8 cellular contexts compared by ENCODE assay signal in genomic region chr13:49936943-49937273, GRCh38. TPM values are rescaled to one million over a fixed set of nuclear protein-coding genes. Genes with fewer than 3 reads are reported as not detected.
DNase-seq lines count a peak whose midpoint lies in the region; ATAC-seq and TF ChIP-seq lines count a peak whose summit lies in the region.

No MANE protein-coding gene starts in this region.

- H3K9ac ChIP-seq in iPS-20b (ENCODE audit: low read depth, low read length): peak overlapping the region; percentile 32; the same call in 1 of the 2 replicates

- intact Hi-C loops in CD14-positive monocyte (cut with micrococcal nuclease): loop anchor here (5.0 to 10.0 kb wide), 3 partner anchors 60 to 1868 kb away; partner anchors contain the start of genes DHRS12 (in 1 of the 2), KPNA3 (in 1 of the 2) and TRIM13 (in 1 of the 2)
- intact Hi-C loops in activated T-helper 2 cell treated with anti-CD3 and anti-CD28 coated beads, Interferon-gamma antibody, Interleukin-2, Interleukin-4, amounts not matched to agents 10 μg/mL and 5 μg/mL and 100 μg/mL, durations not matched to agents 14 hours and 24 hours and 36 hours (cut with micrococcal nuclease): loop anchor here (1.0 to 5.0 kb wide), 4 partner anchors 143 to 975 kb away; partner anchors contain the start of genes EBPL and KPNA3

- DNase-seq in CD14-positive monocyte (ENCODE audit: low spot score) (no peak), NCI-H2107 (lab: John Stamatoyannopoulos, UW) (no peak)
- DNase-seq in activated T-helper 2 cell treated with anti-CD3 and anti-CD28 coated beads, Interferon-gamma antibody, Interleukin-2, Interleukin-4, amounts not matched to agents 10 μg/mL and 5 μg/mL and 100 μg/mL, durations not matched to agents 14 hours and 24 hours and 36 hours (ENCODE audit: low spot score): no peak
- DNase-seq in stimulated activated naive CD8-positive, alpha-beta T cell treated with anti-CD3 and anti-CD28 coated beads, Interleukin-15, amount 100 ng/mL, for 72 hours: no peak

- peaks cover 0 to 2% of the 10 kb centered on the region in 2 donors for H3K36me3 Mint-ChIP-seq in CD14-positive monocyte
- no peaks in the 10 kb centered on the region for H3K36me3 Mint-ChIP-seq in activated T-helper 2 cell treated with anti-CD3 and anti-CD28 coated beads, Interferon-gamma antibody, Interleukin-2, Interleukin-4, amounts not matched to agents 10 μg/mL and 5 μg/mL and 100 μg/mL, durations not matched to agents 14 hours and 24 hours and 36 hours (ENCODE audit: low read depth)

- peaks cover 28% of the 10 kb centered on the region for H3K4me1 Mint-ChIP-seq in CD14-positive monocyte
- peaks cover 9% of the 10 kb centered on the region for H3K4me1 Mint-ChIP-seq in activated T-helper 2 cell treated with anti-CD3 and anti-CD28 coated beads, Interferon-gamma antibody, Interleukin-2, Interleukin-4, amounts not matched to agents 10 μg/mL and 5 μg/mL and 100 μg/mL, durations not matched to agents 14 hours and 24 hours and 36 hours (ENCODE audit: low read depth)
- peaks cover 29% of the 10 kb centered on the region for H3K4me1 Mint-ChIP-seq in stimulated activated naive CD8-positive, alpha-beta T cell treated with anti-CD3 and anti-CD28 coated beads, Interleukin-15, amount 100 ng/mL, for 72 hours

- TF ChIP-seq CTCF in CD14-positive monocyte (IDR thresholded peaks at IDR 0.05): no peak

- H3K27me3 Mint-ChIP-seq in CD14-positive monocyte (ENCODE audit: low read depth in 3 of 3): peaks cover 1 to 3% (median 3%) of the 10 kb centered on the region in 3 donors
- H3K27me3 Mint-ChIP-seq in activated T-helper 2 cell treated with anti-CD3 and anti-CD28 coated beads, Interferon-gamma antibody, Interleukin-2, Interleukin-4, amounts not matched to agents 10 μg/mL and 5 μg/mL and 100 μg/mL, durations not matched to agents 14 hours and 24 hours and 36 hours (ENCODE audit: low read depth): peaks cover 7% of the 10 kb centered on the region
- no peaks in the 10 kb centered on the region for H3K27me3 Mint-ChIP-seq in stimulated activated naive CD8-positive, alpha-beta T cell treated with anti-CD3 and anti-CD28 coated beads, Interleukin-15, amount 100 ng/mL, for 72 hours

- peaks cover 4% of the 10 kb centered on the region; the same call in 1 of the 2 replicates for H3K4me1 ChIP-seq in iPS-20b (ENCODE audit: insufficient read depth, low read length)

- peak overlapping the region; percentile 96 to 98 for H3K4me3 Mint-ChIP-seq in CD14-positive monocyte
- peak overlapping the region; percentile 85 for H3K4me3 Mint-ChIP-seq in activated T-helper 2 cell treated with anti-CD3 and anti-CD28 coated beads, Interferon-gamma antibody, Interleukin-2, Interleukin-4, amounts not matched to agents 10 μg/mL and 5 μg/mL and 100 μg/mL, durations not matched to agents 14 hours and 24 hours and 36 hours (ENCODE audit: low read depth)
- H3K4me3 Mint-ChIP-seq in stimulated activated naive CD8-positive, alpha-beta T cell treated with anti-CD3 and anti-CD28 coated beads, Interleukin-15, amount 100 ng/mL, for 72 hours: peak overlapping the region; percentile 88 to 90

- H3K27ac ChIP-seq in iPS-20b (ENCODE audit: low read length): no peak overlapping the region

- H3K9me3 ChIP-seq in iPS-20b (ENCODE audit: insufficient read depth, low read depth, low read length): no peaks in the 10 kb centered on the region

- H3K4me3 ChIP-seq in iPS-20b (ENCODE audit: low read length): peak overlapping the region; percentile 94

- peak; percentile 15 for ATAC-seq in HG02943 (IDR thresholded peaks at IDR 0.05; ENCODE audit: low read depth, unreplicated experiment)
- no peak for ATAC-seq in stimulated activated naive CD8-positive, alpha-beta T cell treated with anti-CD3 and anti-CD28 coated beads, Interleukin-15, amount 100 ng/mL, for 72 hours
- ATAC-seq in HG02610 (IDR thresholded peaks at IDR 0.05; ENCODE audit: unreplicated experiment): no peak
- no peak for ATAC-seq in HG03439 (IDR thresholded peaks at IDR 0.05; ENCODE audit: unreplicated experiment)

- no peaks in the 10 kb centered on the region for H3K36me3 ChIP-seq in iPS-20b (ENCODE audit: insufficient read depth, low read depth, low read length)

- H3K27me3 ChIP-seq in iPS-20b (ENCODE audit: insufficient read depth, low read length): peaks cover 20% of the 10 kb centered on the region

- no peaks in the 10 kb centered on the region for H3K9me3 Mint-ChIP-seq in CD14-positive monocyte
- H3K9me3 Mint-ChIP-seq in activated T-helper 2 cell treated with anti-CD3 and anti-CD28 coated beads, Interferon-gamma antibody, Interleukin-2, Interleukin-4, amounts not matched to agents 10 μg/mL and 5 μg/mL and 100 μg/mL, durations not matched to agents 14 hours and 24 hours and 36 hours: no peaks in the 10 kb centered on the region
- H3K9me3 Mint-ChIP-seq in stimulated activated naive CD8-positive, alpha-beta T cell treated with anti-CD3 and anti-CD28 coated beads, Interleukin-15, amount 100 ng/mL, for 72 hours: no peaks in the 10 kb centered on the region

- H3K27ac Mint-ChIP-seq in CD14-positive monocyte: peak overlapping the region in 6 of 7 donors; percentile 35 to 94 (median 76)
- no peak overlapping the region for H3K27ac Mint-ChIP-seq in activated T-helper 2 cell treated with anti-CD3 and anti-CD28 coated beads, Interferon-gamma antibody, Interleukin-2, Interleukin-4, amounts not matched to agents 10 μg/mL and 5 μg/mL and 100 μg/mL, durations not matched to agents 14 hours and 24 hours and 36 hours
- peak overlapping the region; percentile 40 to 86 for H3K27ac Mint-ChIP-seq in stimulated activated naive CD8-positive, alpha-beta T cell treated with anti-CD3 and anti-CD28 coated beads, Interleukin-15, amount 100 ng/mL, for 72 hours

RNA-seq across cellular contexts. Expression of gene SPRYD7, which starts 0.8 kb away (rescaled TPM):
- 1 to 10 TPM; 1.2 to 2.3 TPM for polyA plus RNA-seq in CD14-positive monocyte
- 8.7 and 9.8 TPM in 2 replicates for total RNA-seq in activated T-helper 2 cell treated with anti-CD3 and anti-CD28 coated beads, Interferon-gamma antibody, Interleukin-2, Interleukin-4, amounts not matched to agents 10 μg/mL and 5 μg/mL and 100 μg/mL, durations not matched to agents 14 hours and 24 hours and 36 hours

RNA-seq across cellular contexts. Expression of gene TRIM13, which starts 59.9 kb away (rescaled TPM):
- polyA plus RNA-seq in CD14-positive monocyte: 1 to 10 TPM; 5.8 to 6.1 TPM
- 17.2 and 17.9 TPM in 2 replicates for total RNA-seq in activated T-helper 2 cell treated with anti-CD3 and anti-CD28 coated beads, Interferon-gamma antibody, Interleukin-2, Interleukin-4, amounts not matched to agents 10 μg/mL and 5 μg/mL and 100 μg/mL, durations not matched to agents 14 hours and 24 hours and 36 hours
